In the genomic region with DNA sequence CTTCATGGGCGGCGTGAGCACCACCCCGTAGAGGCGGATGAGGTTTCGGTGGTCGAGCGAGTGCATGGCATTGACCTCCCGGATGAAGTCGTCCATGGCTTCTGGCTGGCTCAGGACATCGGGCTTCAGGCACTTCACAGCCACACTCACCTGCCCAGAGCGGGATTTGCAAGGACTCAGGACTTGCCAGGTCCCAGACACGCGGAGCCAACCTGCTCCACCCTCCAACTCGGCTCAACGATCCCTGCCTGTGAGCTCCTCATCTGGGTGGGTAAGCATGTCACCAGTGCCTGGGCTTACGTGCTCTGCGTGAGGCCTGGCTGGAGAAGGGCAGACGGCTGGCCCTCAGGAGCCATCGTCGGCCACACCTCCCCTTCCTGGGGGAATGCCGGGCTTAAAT, we compare ENCODE assay signal across 21 cellular contexts.
"Had no signal": no experiment of that assay in that cellular context is flagged by ENCODE, and none has a peak within 500 bp of the region (broad histone marks: within the 10 kb centered on the region; RNA-seq: fewer than 3 reads in every experiment).

No MANE protein-coding gene starts in this region.

- DNase-seq: central memory CD4-positive, alpha-beta T cell; cortex of kidney; effector CD8-positive, alpha-beta T cell; gastrocnemius medialis; immature natural killer cell; left colon; mesendoderm; naive B cell; ovary; stimulated activated CD4-positive, alpha-beta T cell treated with anti-CD3 and anti-CD28 coated beads, Interleukin-12 subunit alpha, Interleukin-12 subunit beta, amount 100 ng/mL, for 4 hours; stimulated activated naive CD4-positive, alpha-beta T cell; stomach; substantia nigra; trophoblast cell had no signal

- H3K9me3 Mint-ChIP-seq: immature natural killer cell, naive B cell, nephron had no signal

- H3K9me3 ChIP-seq: esophagus muscularis mucosa, gastrocnemius medialis, ovary, stomach, thoracic aorta had no signal

- H3K27me3 Mint-ChIP-seq: naive B cell had no signal

- H3K36me3 ChIP-seq: ovary had no signal

- H3K4me3 Mint-ChIP-seq: immature natural killer cell, naive B cell had no signal

- H3K4me3 ChIP-seq: dorsolateral prefrontal cortex, esophagus muscularis mucosa, gastrocnemius medialis, ovary, skin epidermis, stomach, thoracic aorta had no signal

- ATAC-seq: gastrocnemius medialis, left colon, sciatic nerve had no signal

- H3K27me3 ChIP-seq: dorsolateral prefrontal cortex, esophagus muscularis mucosa, gastrocnemius medialis, ovary, stomach had no signal

- H3K27ac ChIP-seq: dorsolateral prefrontal cortex, epithelial cell of prostate, esophagus muscularis mucosa, ovary, skin epidermis, stomach, thoracic aorta had no signal
